Comparison of ENCODE assay signal across 16 cellular contexts in genomic region chr9:135883410-135884089, GRCh38. TPM values are rescaled to one million over a fixed set of nuclear protein-coding genes. Genes with fewer than 3 reads are reported as not detected.
A peak's percentile ranks its signal among the peaks of the same experiment; 100 is the strongest.
DNase-seq lines count a peak whose midpoint lies in the region; ATAC-seq and TF ChIP-seq lines count a peak whose summit lies in the region.
"Had no signal": no experiment of that assay in that cellular context is flagged by ENCODE, and none has a peak within 500 bp of the region (broad histone marks: within the 10 kb centered on the region; RNA-seq: fewer than 3 reads in every experiment).

No MANE protein-coding gene starts in this region.

- H3K4me1 ChIP-seq in CD8-positive, alpha-beta T cell (ENCODE audit: insufficient read depth, low read length): peaks cover 30% of the 10 kb centered on the region

- no peaks in the 10 kb centered on the region; the same call in 1 of the 2 replicates for H3K9me3 ChIP-seq in AG04450 (ENCODE audit: control insufficient read depth, insufficient read depth, low read length)
- H3K9me3 ChIP-seq in CD8-positive, alpha-beta T cell (ENCODE audit: low read length): no peaks in the 10 kb centered on the region
- H3K9me3 ChIP-seq: sigmoid colon, SJSA1 had no signal

- POLR2A ChIA-PET in AG04450 (lab: Yijun Ruan, JAX) (no interaction called here), WTC11 (lab: Charles Lee) (no interaction called here), T-cell (lab: Charles Lee) (no interaction called here)
- POLR2A ChIA-PET in CD8-positive, alpha-beta T cell (lab: Charles Lee): no interaction called here

- no peaks in the 10 kb centered on the region for H3K27me3 Mint-ChIP-seq in CD8-positive, alpha-beta T cell (ENCODE audit: low read depth)
- H3K27me3 Mint-ChIP-seq in WTC11 (ENCODE audit: low read depth) (no peaks in the 10 kb centered on the region; the same call in 1 of the 2 replicates), T-cell (no peaks in the 10 kb centered on the region)
- peaks cover 1% of the 10 kb centered on the region for H3K27me3 Mint-ChIP-seq in activated T-helper 1 cell treated with anti-CD3 and anti-CD28 coated beads, Interleukin-12 subunit alpha, Interleukin-12 subunit beta, Interleukin-2, Interleukin-4 antibody, amounts not matched to agents 30 ng/mL and 10 ng/mL and 1 ng/mL, durations not matched to agents 14 hours and 24 hours and 36 hours (ENCODE audit: insufficient read depth)

- intact Hi-C loops in CD8-positive, alpha-beta T cell (cut with DNase I, micrococcal nuclease): no loop called here
- intact Hi-C loops in activated T-helper 1 cell treated with anti-CD3 and anti-CD28 coated beads, Interleukin-12 subunit alpha, Interleukin-12 subunit beta, Interleukin-2, Interleukin-4 antibody, amounts not matched to agents 30 ng/mL and 10 ng/mL and 1 ng/mL, durations not matched to agents 14 hours and 24 hours and 36 hours (cut with micrococcal nuclease): no loop called here

- TF ChIP-seq CTCF in AG04450 (IDR thresholded peaks at IDR 0.05; ENCODE audit: low read depth, low read length): no peak
- no peak for TF ChIP-seq CTCF in CD8-positive, alpha-beta T cell (IDR thresholded peaks at IDR 0.05)
- TF ChIP-seq CTCF in WTC11 (IDR thresholded peaks at IDR 0.05): no peak
- no peak for TF ChIP-seq CTCF in foreskin fibroblast (IDR thresholded peaks at IDR 0.05; ENCODE audit: low read depth, low read length)

- H3K36me3 ChIP-seq in CD8-positive, alpha-beta T cell (ENCODE audit: insufficient read depth, low read length): no peaks in the 10 kb centered on the region

- DNase-seq in AG04450 (ENCODE audit: low read depth, low spot score): no peak
- peak in 1 of 7 experiments; percentile 43 for DNase-seq in CD8-positive, alpha-beta T cell
- DNase-seq in WTC11 (ENCODE audit: low spot score): no peak
- DNase-seq in mesenteric fat pad (ENCODE audit: low spot score): peak; percentile 67
- no peak for DNase-seq in activated gamma-delta T cell (lab: John Stamatoyannopoulos, UW)
- no peak for DNase-seq in activated T-helper 1 cell treated with anti-CD3 and anti-CD28 coated beads, Interleukin-12 subunit alpha, Interleukin-12 subunit beta, Interleukin-2, Interleukin-4 antibody, amounts not matched to agents 30 ng/mL and 10 ng/mL and 1 ng/mL, durations not matched to agents 14 hours and 24 hours and 36 hours (ENCODE audit: low spot score)
- DNase-seq in T-cell: no peak
- DNase-seq in foreskin fibroblast: no peak
- DNase-seq: activated naive CD4-positive, alpha-beta T cell treated with anti-CD3 and anti-CD28 coated beads for 36 hours; natural killer cell; NCI-H1436 treated with DMSO at 0.1 percent for 48 hours; NCI-H446; sigmoid colon; stimulated activated CD4-positive, alpha-beta T cell treated with anti-CD3 and anti-CD28 coated beads, Interleukin-4, amount 100 ng/mL, for 4 hours had no signal

- H3K27ac ChIP-seq in AG04450 (ENCODE audit: low read depth, low read length): peak overlapping the region; percentile 90
- no peak overlapping the region for H3K27ac ChIP-seq in CD8-positive, alpha-beta T cell (ENCODE audit: low read depth, low read length)
- H3K27ac ChIP-seq: HL-60, sigmoid colon, SJSA1 had no signal

- CTCF ChIA-PET in AG04450 (lab: Charles Lee) (interaction anchor here (0.6 to 1.0 kb wide), 2 partner anchors 16 to 206 kb away, joined by 3 read pairs; no protein-coding TSS in a partner anchor), WTC11 (lab: Charles Lee) (interaction anchor here (1.2 kb wide), 1 partner anchor 24 kb away, joined by 3 read pairs; the partner anchor contains the start of gene CAMSAP1), T-cell (lab: Charles Lee) (no interaction called here)
- CTCF ChIA-PET in CD8-positive, alpha-beta T cell (lab: Charles Lee): interaction anchor here (1.4 kb wide), 1 partner anchor 19 kb away, joined by 3 read pairs; no protein-coding TSS in a partner anchor

- H3K27me3 ChIP-seq in AG04450 (ENCODE audit: control insufficient read depth, insufficient read depth, low read length): no peaks in the 10 kb centered on the region
- H3K27me3 ChIP-seq in CD8-positive, alpha-beta T cell (ENCODE audit: insufficient read depth, low read length): no peaks in the 10 kb centered on the region
- H3K27me3 ChIP-seq: sigmoid colon, SJSA1 had no signal

- H3K36me3 Mint-ChIP-seq in CD8-positive, alpha-beta T cell: peaks cover 26% of the 10 kb centered on the region
- H3K36me3 Mint-ChIP-seq in WTC11 (peaks cover 8% of the 10 kb centered on the region; the same call in 1 of the 2 replicates), T-cell (peaks cover 6% of the 10 kb centered on the region)
- no peaks in the 10 kb centered on the region for H3K36me3 Mint-ChIP-seq in activated T-helper 1 cell treated with anti-CD3 and anti-CD28 coated beads, Interleukin-12 subunit alpha, Interleukin-12 subunit beta, Interleukin-2, Interleukin-4 antibody, amounts not matched to agents 30 ng/mL and 10 ng/mL and 1 ng/mL, durations not matched to agents 14 hours and 24 hours and 36 hours (ENCODE audit: low read depth)
- H3K36me3 Mint-ChIP-seq: natural killer cell had no signal

- no peaks in the 10 kb centered on the region for H3K9me3 Mint-ChIP-seq in CD8-positive, alpha-beta T cell
- H3K9me3 Mint-ChIP-seq in WTC11 (no peaks in the 10 kb centered on the region), T-cell (no peaks in the 10 kb centered on the region)
- H3K9me3 Mint-ChIP-seq in activated T-helper 1 cell treated with anti-CD3 and anti-CD28 coated beads, Interleukin-12 subunit alpha, Interleukin-12 subunit beta, Interleukin-2, Interleukin-4 antibody, amounts not matched to agents 30 ng/mL and 10 ng/mL and 1 ng/mL, durations not matched to agents 14 hours and 24 hours and 36 hours: no peaks in the 10 kb centered on the region
- H3K9me3 Mint-ChIP-seq: activated naive CD4-positive, alpha-beta T cell treated with anti-CD3 and anti-CD28 coated beads for 36 hours; natural killer cell had no signal

- ATAC-seq in CD8-positive, alpha-beta T cell: no peak
- ATAC-seq in WTC11: no peak
- no peak for ATAC-seq in T-cell (replicated peaks in 1 of 4)
- ATAC-seq: natural killer cell had no signal

- peak overlapping the region; percentile 3 for H3K27ac Mint-ChIP-seq in CD8-positive, alpha-beta T cell
- peak overlapping the region; percentile 83 for H3K27ac Mint-ChIP-seq in WTC11
- H3K27ac Mint-ChIP-seq in activated T-helper 1 cell treated with anti-CD3 and anti-CD28 coated beads, Interleukin-12 subunit alpha, Interleukin-12 subunit beta, Interleukin-2, Interleukin-4 antibody, amounts not matched to agents 30 ng/mL and 10 ng/mL and 1 ng/mL, durations not matched to agents 14 hours and 24 hours and 36 hours: no peak overlapping the region
- peak overlapping the region in 1 of 2 donors; percentile 15 for H3K27ac Mint-ChIP-seq in T-cell
- H3K27ac Mint-ChIP-seq: activated naive CD4-positive, alpha-beta T cell treated with anti-CD3 and anti-CD28 coated beads for 36 hours had no signal

- no peak overlapping the region for H3K4me3 Mint-ChIP-seq in CD8-positive, alpha-beta T cell
- H3K4me3 Mint-ChIP-seq in WTC11 (no peak overlapping the region), T-cell (no peak overlapping the region)
- H3K4me3 Mint-ChIP-seq in activated T-helper 1 cell treated with anti-CD3 and anti-CD28 coated beads, Interleukin-12 subunit alpha, Interleukin-12 subunit beta, Interleukin-2, Interleukin-4 antibody, amounts not matched to agents 30 ng/mL and 10 ng/mL and 1 ng/mL, durations not matched to agents 14 hours and 24 hours and 36 hours: no peak overlapping the region
- H3K4me3 Mint-ChIP-seq: activated naive CD4-positive, alpha-beta T cell treated with anti-CD3 and anti-CD28 coated beads for 36 hours; natural killer cell had no signal

- H3K4me3 ChIP-seq in AG04450 (ENCODE audit: low read depth, low read length) (no peak overlapping the region), foreskin fibroblast (ENCODE audit: low read depth in 1 of 2, low read length in 2 of 2) (no peak overlapping the region)
- no peak overlapping the region for H3K4me3 ChIP-seq in CD8-positive, alpha-beta T cell (ENCODE audit: low read depth, low read length)
- H3K4me3 ChIP-seq: sigmoid colon, SJSA1 had no signal

- H3K4me1 Mint-ChIP-seq in CD8-positive, alpha-beta T cell (ENCODE audit: low read depth): peaks cover 56% of the 10 kb centered on the region
- peaks cover 70% of the 10 kb centered on the region for H3K4me1 Mint-ChIP-seq in WTC11
- peaks cover 48% of the 10 kb centered on the region for H3K4me1 Mint-ChIP-seq in activated T-helper 1 cell treated with anti-CD3 and anti-CD28 coated beads, Interleukin-12 subunit alpha, Interleukin-12 subunit beta, Interleukin-2, Interleukin-4 antibody, amounts not matched to agents 30 ng/mL and 10 ng/mL and 1 ng/mL, durations not matched to agents 14 hours and 24 hours and 36 hours (ENCODE audit: low read depth)
- peaks cover 61 to 62% (median 62%) of the 10 kb centered on the region in 3 donors for H3K4me1 Mint-ChIP-seq in T-cell

TF ChIP-seq in WTC11, 78 proteins besides CTCF, POLR2A, EP300 and RAD21 (continues in another document):
- TF ChIP-seq NFATC4 (CRISPR knock-in tag; IDR thresholded peaks at IDR 0.05) (no peak), ATF1 (CRISPR knock-in tag; IDR thresholded peaks at IDR 0.05) (no peak), NFE2L1 (CRISPR knock-in tag; IDR thresholded peaks at IDR 0.05) (no peak), GRHL2 (CRISPR knock-in tag; IDR thresholded peaks at IDR 0.05; ENCODE audit: insufficient replicate concordance, severe bottlenecking) (no peak), TP53 (CRISPR knock-in tag; IDR thresholded peaks at IDR 0.05) (no peak), E2F4 (CRISPR knock-in tag; IDR thresholded peaks at IDR 0.05; ENCODE audit: borderline replicate concordance, low read depth) (no peak), ZNF121 (CRISPR knock-in tag; IDR thresholded peaks at IDR 0.05) (no peak)

RNA-seq across cellular contexts. Expression of gene CAMSAP1, which starts 23.8 kb away (rescaled TPM):
- 7.8 and 9.5 TPM in 2 replicates for polyA plus RNA-seq in AG04450 (2011; rRNA removed)
- 93.8 and 98.0 TPM in 2 replicates for polyA minus RNA-seq in AG04450 (2011; rRNA and poly(A)+ RNA removed)
- 10 to 100 TPM; 16.4 to 20.8 TPM for total RNA-seq in CD8-positive, alpha-beta T cell
- total RNA-seq in WTC11 (2021) (33.5 to 40.5 TPM (median 35.8 TPM) in 3 replicates), mesenteric fat pad (35.3 TPM), T-cell (10 to 100 TPM; 25.6 to 38.7 (median 35.6) TPM)
- total RNA-seq in activated T-helper 1 cell treated with anti-CD3 and anti-CD28 coated beads, Interleukin-12 subunit alpha, Interleukin-12 subunit beta, Interleukin-2, Interleukin-4 antibody, amounts not matched to agents 30 ng/mL and 10 ng/mL and 1 ng/mL, durations not matched to agents 14 hours and 24 hours and 36 hours: 43.3 and 43.8 TPM in 2 replicates

Comparison
In these comparisons a context has a peak if more than half of its experiments do, and no peak if none do; other contexts are left out.
1. CTCF ChIA-PET loops: an anchor here in AG04450 (0.6 to 1.0 kb wide), CD8-positive, alpha-beta T cell (1.4 kb wide) and WTC11 (1.2 kb wide); none called in T-cell.